ENCODE assay signal across 1 cellular context in genomic region chr11:47192111-47192510, GRCh38.
TF ChIP-seq lines count a peak whose summit lies in the region.

No MANE protein-coding gene starts in this region.

TF ChIP-seq in K562, 482 proteins besides CTCF, POLR2A, EP300 and RAD21:
- TF ChIP-seq HDAC1 (IDR thresholded peaks at IDR 0.05) (no peak), KDM1A (IDR thresholded peaks at IDR 0.05) (no peak), SMARCA5 (IDR thresholded peaks at IDR 0.05) (no peak), ZNF184 (CRISPR knock-in tag; IDR thresholded peaks at IDR 0.05) (no peak), TEAD4 (IDR thresholded peaks at IDR 0.05; ENCODE audit: low read length) (0 out of 2 replicates have a peak, but pooled peaks have one; percentile 40), TEAD4 (CRISPR knock-in tag; IDR thresholded peaks at IDR 0.05; ENCODE audit: borderline replicate concordance) (no peak), NFIC (IDR thresholded peaks at IDR 0.05) (peak; percentile 43; the same call in 1 of the 2 replicates), CBX8 (IDR thresholded peaks at IDR 0.05; ENCODE audit: borderline replicate concordance, extremely low read depth, low read depth, low read length, poor library complexity, severe bottlenecking) (no peak), CC2D1A (IDR thresholded peaks at IDR 0.05) (no peak), BCOR (IDR thresholded peaks at IDR 0.05) (no peak), ZNF589 (CRISPR knock-in tag; IDR thresholded peaks at IDR 0.05; ENCODE audit: low read depth) (no peak), MCM5 (IDR thresholded peaks at IDR 0.05; ENCODE audit: low read depth) (no peak), TEAD1 (CRISPR knock-in tag; IDR thresholded peaks at IDR 0.05) (0 out of 4 replicates have a peak, but pooled peaks of 1 of the 2 experiments have one; percentile 26), ZNF217 (CRISPR knock-in tag; IDR thresholded peaks at IDR 0.05) (no peak), NRF1 (conservative IDR thresholded peaks at IDR 0.05 in 1 of 2, IDR thresholded peaks at IDR 0.05 in 1 of 2) (no peak), RERE (CRISPR knock-in tag; IDR thresholded peaks at IDR 0.05; ENCODE audit: borderline replicate concordance) (no peak)
- TF ChIP-seq, protein P1, sequence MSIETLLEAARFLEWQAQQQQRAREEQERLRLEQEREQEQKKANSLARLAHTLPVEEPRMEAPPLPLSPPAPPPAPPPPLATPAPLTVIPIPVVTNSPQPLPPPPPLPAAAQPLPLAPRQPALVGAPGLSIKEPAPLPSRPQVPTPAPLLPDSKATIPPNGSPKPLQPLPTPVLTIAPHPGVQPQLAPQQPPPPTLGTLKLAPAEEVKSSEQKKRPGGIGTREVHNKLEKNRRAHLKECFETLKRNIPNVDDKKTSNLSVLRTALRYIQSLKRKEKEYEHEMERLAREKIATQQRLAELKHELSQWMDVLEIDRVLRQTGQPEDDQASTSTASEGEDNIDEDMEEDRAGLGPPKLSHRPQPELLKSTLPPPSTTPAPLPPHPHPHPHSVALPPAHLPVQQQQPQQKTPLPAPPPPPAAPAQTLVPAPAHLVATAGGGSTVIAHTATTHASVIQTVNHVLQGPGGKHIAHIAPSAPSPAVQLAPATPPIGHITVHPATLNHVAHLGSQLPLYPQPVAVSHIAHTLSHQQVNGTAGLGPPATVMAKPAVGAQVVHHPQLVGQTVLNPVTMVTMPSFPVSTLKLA (conservative IDR thresholded peaks at IDR 0.05), result no peak
- TF ChIP-seq, protein P2, sequence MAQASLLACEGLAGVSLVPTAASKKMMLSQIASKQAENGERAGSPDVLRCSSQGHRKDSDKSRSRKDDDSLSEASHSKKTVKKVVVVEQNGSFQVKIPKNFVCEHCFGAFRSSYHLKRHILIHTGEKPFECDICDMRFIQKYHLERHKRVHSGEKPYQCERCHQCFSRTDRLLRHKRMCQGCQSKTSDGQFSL (CRISPR knock-in tag; IDR thresholded peaks at IDR 0.05), result no peak
- TF ChIP-seq, protein P2 (tag; IDR thresholded peaks at IDR 0.05), result no peak
- TF ChIP-seq, protein P3, sequence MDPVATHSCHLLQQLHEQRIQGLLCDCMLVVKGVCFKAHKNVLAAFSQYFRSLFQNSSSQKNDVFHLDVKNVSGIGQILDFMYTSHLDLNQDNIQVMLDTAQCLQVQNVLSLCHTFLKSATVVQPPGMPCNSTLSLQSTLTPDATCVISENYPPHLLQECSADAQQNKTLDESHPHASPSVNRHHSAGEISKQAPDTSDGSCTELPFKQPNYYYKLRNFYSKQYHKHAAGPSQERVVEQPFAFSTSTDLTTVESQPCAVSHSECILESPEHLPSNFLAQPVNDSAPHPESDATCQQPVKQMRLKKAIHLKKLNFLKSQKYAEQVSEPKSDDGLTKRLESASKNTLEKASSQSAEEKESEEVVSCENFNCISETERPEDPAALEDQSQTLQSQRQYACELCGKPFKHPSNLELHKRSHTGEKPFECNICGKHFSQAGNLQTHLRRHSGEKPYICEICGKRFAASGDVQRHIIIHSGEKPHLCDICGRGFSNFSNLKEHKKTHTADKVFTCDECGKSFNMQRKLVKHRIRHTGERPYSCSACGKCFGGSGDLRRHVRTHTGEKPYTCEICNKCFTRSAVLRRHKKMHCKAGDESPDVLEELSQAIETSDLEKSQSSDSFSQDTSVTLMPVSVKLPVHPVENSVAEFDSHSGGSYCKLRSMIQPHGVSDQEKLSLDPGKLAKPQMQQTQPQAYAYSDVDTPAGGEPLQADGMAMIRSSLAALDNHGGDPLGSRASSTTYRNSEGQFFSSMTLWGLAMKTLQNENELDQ (CRISPR knock-in tag; IDR thresholded peaks at IDR 0.05; ENCODE audit: borderline replicate concordance), result no peak
- TF ChIP-seq, protein P4, sequence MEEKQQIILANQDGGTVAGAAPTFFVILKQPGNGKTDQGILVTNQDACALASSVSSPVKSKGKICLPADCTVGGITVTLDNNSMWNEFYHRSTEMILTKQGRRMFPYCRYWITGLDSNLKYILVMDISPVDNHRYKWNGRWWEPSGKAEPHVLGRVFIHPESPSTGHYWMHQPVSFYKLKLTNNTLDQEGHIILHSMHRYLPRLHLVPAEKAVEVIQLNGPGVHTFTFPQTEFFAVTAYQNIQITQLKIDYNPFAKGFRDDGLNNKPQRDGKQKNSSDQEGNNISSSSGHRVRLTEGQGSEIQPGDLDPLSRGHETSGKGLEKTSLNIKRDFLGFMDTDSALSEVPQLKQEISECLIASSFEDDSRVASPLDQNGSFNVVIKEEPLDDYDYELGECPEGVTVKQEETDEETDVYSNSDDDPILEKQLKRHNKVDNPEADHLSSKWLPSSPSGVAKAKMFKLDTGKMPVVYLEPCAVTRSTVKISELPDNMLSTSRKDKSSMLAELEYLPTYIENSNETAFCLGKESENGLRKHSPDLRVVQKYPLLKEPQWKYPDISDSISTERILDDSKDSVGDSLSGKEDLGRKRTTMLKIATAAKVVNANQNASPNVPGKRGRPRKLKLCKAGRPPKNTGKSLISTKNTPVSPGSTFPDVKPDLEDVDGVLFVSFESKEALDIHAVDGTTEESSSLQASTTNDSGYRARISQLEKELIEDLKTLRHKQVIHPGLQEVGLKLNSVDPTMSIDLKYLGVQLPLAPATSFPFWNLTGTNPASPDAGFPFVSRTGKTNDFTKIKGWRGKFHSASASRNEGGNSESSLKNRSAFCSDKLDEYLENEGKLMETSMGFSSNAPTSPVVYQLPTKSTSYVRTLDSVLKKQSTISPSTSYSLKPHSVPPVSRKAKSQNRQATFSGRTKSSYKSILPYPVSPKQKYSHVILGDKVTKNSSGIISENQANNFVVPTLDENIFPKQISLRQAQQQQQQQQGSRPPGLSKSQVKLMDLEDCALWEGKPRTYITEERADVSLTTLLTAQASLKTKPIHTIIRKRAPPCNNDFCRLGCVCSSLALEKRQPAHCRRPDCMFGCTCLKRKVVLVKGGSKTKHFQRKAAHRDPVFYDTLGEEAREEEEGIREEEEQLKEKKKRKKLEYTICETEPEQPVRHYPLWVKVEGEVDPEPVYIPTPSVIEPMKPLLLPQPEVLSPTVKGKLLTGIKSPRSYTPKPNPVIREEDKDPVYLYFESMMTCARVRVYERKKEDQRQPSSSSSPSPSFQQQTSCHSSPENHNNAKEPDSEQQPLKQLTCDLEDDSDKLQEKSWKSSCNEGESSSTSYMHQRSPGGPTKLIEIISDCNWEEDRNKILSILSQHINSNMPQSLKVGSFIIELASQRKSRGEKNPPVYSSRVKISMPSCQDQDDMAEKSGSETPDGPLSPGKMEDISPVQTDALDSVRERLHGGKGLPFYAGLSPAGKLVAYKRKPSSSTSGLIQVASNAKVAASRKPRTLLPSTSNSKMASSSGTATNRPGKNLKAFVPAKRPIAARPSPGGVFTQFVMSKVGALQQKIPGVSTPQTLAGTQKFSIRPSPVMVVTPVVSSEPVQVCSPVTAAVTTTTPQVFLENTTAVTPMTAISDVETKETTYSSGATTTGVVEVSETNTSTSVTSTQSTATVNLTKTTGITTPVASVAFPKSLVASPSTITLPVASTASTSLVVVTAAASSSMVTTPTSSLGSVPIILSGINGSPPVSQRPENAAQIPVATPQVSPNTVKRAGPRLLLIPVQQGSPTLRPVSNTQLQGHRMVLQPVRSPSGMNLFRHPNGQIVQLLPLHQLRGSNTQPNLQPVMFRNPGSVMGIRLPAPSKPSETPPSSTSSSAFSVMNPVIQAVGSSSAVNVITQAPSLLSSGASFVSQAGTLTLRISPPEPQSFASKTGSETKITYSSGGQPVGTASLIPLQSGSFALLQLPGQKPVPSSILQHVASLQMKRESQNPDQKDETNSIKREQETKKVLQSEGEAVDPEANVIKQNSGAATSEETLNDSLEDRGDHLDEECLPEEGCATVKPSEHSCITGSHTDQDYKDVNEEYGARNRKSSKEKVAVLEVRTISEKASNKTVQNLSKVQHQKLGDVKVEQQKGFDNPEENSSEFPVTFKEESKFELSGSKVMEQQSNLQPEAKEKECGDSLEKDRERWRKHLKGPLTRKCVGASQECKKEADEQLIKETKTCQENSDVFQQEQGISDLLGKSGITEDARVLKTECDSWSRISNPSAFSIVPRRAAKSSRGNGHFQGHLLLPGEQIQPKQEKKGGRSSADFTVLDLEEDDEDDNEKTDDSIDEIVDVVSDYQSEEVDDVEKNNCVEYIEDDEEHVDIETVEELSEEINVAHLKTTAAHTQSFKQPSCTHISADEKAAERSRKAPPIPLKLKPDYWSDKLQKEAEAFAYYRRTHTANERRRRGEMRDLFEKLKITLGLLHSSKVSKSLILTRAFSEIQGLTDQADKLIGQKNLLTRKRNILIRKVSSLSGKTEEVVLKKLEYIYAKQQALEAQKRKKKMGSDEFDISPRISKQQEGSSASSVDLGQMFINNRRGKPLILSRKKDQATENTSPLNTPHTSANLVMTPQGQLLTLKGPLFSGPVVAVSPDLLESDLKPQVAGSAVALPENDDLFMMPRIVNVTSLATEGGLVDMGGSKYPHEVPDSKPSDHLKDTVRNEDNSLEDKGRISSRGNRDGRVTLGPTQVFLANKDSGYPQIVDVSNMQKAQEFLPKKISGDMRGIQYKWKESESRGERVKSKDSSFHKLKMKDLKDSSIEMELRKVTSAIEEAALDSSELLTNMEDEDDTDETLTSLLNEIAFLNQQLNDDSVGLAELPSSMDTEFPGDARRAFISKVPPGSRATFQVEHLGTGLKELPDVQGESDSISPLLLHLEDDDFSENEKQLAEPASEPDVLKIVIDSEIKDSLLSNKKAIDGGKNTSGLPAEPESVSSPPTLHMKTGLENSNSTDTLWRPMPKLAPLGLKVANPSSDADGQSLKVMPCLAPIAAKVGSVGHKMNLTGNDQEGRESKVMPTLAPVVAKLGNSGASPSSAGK (IDR thresholded peaks at IDR 0.05), result no peak
- TF ChIP-seq, protein P5, sequence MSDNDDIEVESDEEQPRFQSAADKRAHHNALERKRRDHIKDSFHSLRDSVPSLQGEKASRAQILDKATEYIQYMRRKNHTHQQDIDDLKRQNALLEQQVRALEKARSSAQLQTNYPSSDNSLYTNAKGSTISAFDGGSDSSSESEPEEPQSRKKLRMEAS (CRISPR knock-in tag; IDR thresholded peaks at IDR 0.05), result no peak
- TF ChIP-seq, protein P6, sequence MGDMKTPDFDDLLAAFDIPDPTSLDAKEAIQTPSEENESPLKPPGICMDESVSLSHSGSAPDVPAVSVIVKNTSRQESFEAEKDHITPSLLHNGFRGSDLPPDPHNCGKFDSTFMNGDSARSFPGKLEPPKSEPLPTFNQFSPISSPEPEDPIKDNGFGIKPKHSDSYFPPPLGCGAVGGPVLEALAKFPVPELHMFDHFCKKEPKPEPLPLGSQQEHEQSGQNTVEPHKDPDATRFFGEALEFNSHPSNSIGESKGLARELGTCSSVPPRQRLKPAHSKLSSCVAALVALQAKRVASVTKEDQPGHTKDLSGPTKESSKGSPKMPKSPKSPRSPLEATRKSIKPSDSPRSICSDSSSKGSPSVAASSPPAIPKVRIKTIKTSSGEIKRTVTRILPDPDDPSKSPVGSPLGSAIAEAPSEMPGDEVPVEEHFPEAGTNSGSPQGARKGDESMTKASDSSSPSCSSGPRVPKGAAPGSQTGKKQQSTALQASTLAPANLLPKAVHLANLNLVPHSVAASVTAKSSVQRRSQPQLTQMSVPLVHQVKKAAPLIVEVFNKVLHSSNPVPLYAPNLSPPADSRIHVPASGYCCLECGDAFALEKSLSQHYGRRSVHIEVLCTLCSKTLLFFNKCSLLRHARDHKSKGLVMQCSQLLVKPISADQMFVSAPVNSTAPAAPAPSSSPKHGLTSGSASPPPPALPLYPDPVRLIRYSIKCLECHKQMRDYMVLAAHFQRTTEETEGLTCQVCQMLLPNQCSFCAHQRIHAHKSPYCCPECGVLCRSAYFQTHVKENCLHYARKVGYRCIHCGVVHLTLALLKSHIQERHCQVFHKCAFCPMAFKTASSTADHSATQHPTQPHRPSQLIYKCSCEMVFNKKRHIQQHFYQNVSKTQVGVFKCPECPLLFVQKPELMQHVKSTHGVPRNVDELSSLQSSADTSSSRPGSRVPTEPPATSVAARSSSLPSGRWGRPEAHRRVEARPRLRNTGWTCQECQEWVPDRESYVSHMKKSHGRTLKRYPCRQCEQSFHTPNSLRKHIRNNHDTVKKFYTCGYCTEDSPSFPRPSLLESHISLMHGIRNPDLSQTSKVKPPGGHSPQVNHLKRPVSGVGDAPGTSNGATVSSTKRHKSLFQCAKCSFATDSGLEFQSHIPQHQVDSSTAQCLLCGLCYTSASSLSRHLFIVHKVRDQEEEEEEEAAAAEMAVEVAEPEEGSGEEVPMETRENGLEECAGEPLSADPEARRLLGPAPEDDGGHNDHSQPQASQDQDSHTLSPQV (IDR thresholded peaks at IDR 0.05), result no peak
